1 cellular context compared by ENCODE assay signal in genomic region chr19:1469936-1470863, GRCh38.
A peak's percentile ranks its signal among the peaks of the same experiment; 100 is the strongest.
TF ChIP-seq lines count a peak whose summit lies in the region.

No MANE protein-coding gene starts in this region.

TF ChIP-seq in HEK293, 187 proteins besides CTCF, POLR2A, EP300 and RAD21 (continued from another document):
- TF ChIP-seq ZNF518A (tag by site-specific recombination; conservative IDR thresholded peaks at IDR 0.05; ENCODE audit: low read depth) (no peak), ZNF114 (tag by site-specific recombination; IDR thresholded peaks at IDR 0.05) (no peak), ZNF292 (tag by site-specific recombination; IDR thresholded peaks at IDR 0.05; ENCODE audit: borderline replicate concordance, low read depth) (no peak), KLF17 (tag by site-specific recombination; IDR thresholded peaks at IDR 0.05) (peak; percentile 17; the same call in 1 of the 2 replicates), ZFHX2 (tag by site-specific recombination; conservative IDR thresholded peaks at IDR 0.05) (no peak; the same call in 1 of the 2 replicates), ZNF501 (tag by site-specific recombination; IDR thresholded peaks at IDR 0.05) (no peak), PRDM2 (tag by site-specific recombination; IDR thresholded peaks at IDR 0.05; ENCODE audit: borderline replicate concordance) (no peak), ZNF146 (tag by site-specific recombination; IDR thresholded peaks at IDR 0.05) (no peak), ZNF23 (tag by site-specific recombination; IDR thresholded peaks at IDR 0.05; ENCODE audit: borderline replicate concordance) (no peak), ZNF37A (tag by site-specific recombination; IDR thresholded peaks at IDR 0.05) (no peak), ZNF121 (tag by site-specific recombination; IDR thresholded peaks at IDR 0.05) (no peak), GFI1B (tag by site-specific recombination; IDR thresholded peaks at IDR 0.05) (peak; percentile 98), ZNF274 (IDR thresholded peaks at IDR 0.05; ENCODE audit: low read length) (no peak), ZNF274 (tag by site-specific recombination; IDR thresholded peaks at IDR 0.05; ENCODE audit: borderline replicate concordance) (no peak), ZNF701 (tag by site-specific recombination; IDR thresholded peaks at IDR 0.05) (no peak), ZNF391 (tag by site-specific recombination; IDR thresholded peaks at IDR 0.05; ENCODE audit: borderline replicate concordance, low read depth) (no peak), HIC1 (tag by site-specific recombination; IDR thresholded peaks at IDR 0.05) (no peak), HOXD13 (CRISPR knock-in tag; IDR thresholded peaks at IDR 0.05; ENCODE audit: borderline replicate concordance) (no peak), ZNF645 (tag by site-specific recombination; IDR thresholded peaks at IDR 0.05) (no peak), ZNF132 (tag by site-specific recombination; IDR thresholded peaks at IDR 0.05; ENCODE audit: borderline replicate concordance) (no peak), HOXC10 (CRISPR knock-in tag; IDR thresholded peaks at IDR 0.05) (no peak), ZNF585B (tag by site-specific recombination; IDR thresholded peaks at IDR 0.05) (no peak), ZNF704 (tag by site-specific recombination; IDR thresholded peaks at IDR 0.05) (no peak)
